In the genomic region with DNA sequence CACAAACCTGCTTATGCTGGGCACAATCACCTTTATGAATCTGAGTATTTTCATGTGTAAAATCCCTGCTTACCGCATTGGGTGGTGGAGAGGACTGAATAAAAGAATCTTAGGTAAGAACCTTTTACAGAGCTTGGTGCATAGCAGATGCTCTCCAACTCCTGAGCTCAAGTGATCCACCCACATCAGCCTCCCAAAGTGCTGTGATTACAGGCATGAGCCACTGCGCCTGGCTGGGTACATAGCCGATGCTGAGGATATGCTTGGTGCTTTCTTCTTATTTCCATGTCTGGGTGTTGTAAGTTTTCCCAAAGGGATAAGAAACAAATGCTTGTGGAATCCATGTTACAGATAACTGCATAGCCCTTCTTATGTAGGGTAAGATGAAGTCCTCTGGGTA, we compare ENCODE assay signal across 1 cellular context.
TF ChIP-seq lines count a peak whose summit lies in the region.

No MANE protein-coding gene starts in this region.

TF ChIP-seq in H1, 55 proteins besides CTCF, POLR2A, EP300 and RAD21 (continued from another document):
- TF ChIP-seq, protein P1, sequence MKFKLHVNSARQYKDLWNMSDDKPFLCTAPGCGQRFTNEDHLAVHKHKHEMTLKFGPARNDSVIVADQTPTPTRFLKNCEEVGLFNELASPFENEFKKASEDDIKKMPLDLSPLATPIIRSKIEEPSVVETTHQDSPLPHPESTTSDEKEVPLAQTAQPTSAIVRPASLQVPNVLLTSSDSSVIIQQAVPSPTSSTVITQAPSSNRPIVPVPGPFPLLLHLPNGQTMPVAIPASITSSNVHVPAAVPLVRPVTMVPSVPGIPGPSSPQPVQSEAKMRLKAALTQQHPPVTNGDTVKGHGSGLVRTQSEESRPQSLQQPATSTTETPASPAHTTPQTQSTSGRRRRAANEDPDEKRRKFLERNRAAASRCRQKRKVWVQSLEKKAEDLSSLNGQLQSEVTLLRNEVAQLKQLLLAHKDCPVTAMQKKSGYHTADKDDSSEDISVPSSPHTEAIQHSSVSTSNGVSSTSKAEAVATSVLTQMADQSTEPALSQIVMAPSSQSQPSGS (IDR thresholded peaks at IDR 0.05; ENCODE audit: low read length), result no peak
